Comparison of ENCODE assay signal across 8 cellular contexts in genomic region chr2:207766697-207767460, GRCh38. TPM values are rescaled to one million over a fixed set of nuclear protein-coding genes. Genes with fewer than 3 reads are reported as not detected.
DNase-seq lines count a peak whose midpoint lies in the region; ATAC-seq and TF ChIP-seq lines count a peak whose summit lies in the region.

No MANE protein-coding gene starts in this region.

- H3K36me3 Mint-ChIP-seq in T-helper 17 cell (ENCODE audit: low read depth) (peaks cover 2% of the 10 kb centered on the region), progenitor cell of endocrine pancreas (ENCODE audit: insufficient read depth) (peaks cover 54% of the 10 kb centered on the region)

- H3K27me3 Mint-ChIP-seq in T-helper 17 cell (peaks cover 35% of the 10 kb centered on the region), progenitor cell of endocrine pancreas (no peaks in the 10 kb centered on the region)

- TF ChIP-seq CTCF in GM12865 (IDR thresholded peaks at IDR 0.05; ENCODE audit: insufficient read depth, low read depth, low read length, missing control alignments): no peak
- peak; percentile 20 for TF ChIP-seq CTCF in progenitor cell of endocrine pancreas (IDR thresholded peaks at IDR 0.05; ENCODE audit: unreplicated experiment)

- ATAC-seq in T-helper 17 cell: no peak
- no peak for ATAC-seq in HG03175 (IDR thresholded peaks at IDR 0.05; ENCODE audit: unreplicated experiment)
- no peak for ATAC-seq in HG03097 (IDR thresholded peaks at IDR 0.05; ENCODE audit: low FRiP score, unreplicated experiment)

- intact Hi-C loops in head of caudate nucleus (cut with DNase I): loop anchor here (5.0 to 10.0 kb wide), 2 partner anchors 208 to 260 kb away; partner anchors contain the start of gene PLEKHM3

- H3K4me1 Mint-ChIP-seq in T-helper 17 cell: peaks cover 23% of the 10 kb centered on the region
- peaks cover 40% of the 10 kb centered on the region for H3K4me1 Mint-ChIP-seq in progenitor cell of endocrine pancreas (ENCODE audit: low read depth)

- H3K4me3 Mint-ChIP-seq in T-helper 17 cell: peak overlapping the region; percentile 93
- H3K4me3 Mint-ChIP-seq in progenitor cell of endocrine pancreas (ENCODE audit: low read depth): peak overlapping the region; percentile 96

- no peaks in the 10 kb centered on the region for H3K9me3 Mint-ChIP-seq in progenitor cell of endocrine pancreas (ENCODE audit: low read depth)

- H3K4me3 ChIP-seq in GM12865 (ENCODE audit: low read depth, low read length): no peak overlapping the region

- peak overlapping the region; percentile 72 for H3K27ac Mint-ChIP-seq in T-helper 17 cell
- H3K27ac Mint-ChIP-seq in progenitor cell of endocrine pancreas: peak overlapping the region; percentile 96

- no peaks in the 10 kb centered on the region for H3K9me3 ChIP-seq in T-helper 17 cell (ENCODE audit: control insufficient read depth, low read length, poor library complexity, severe bottlenecking)

- DNase-seq in GM12865 (ENCODE audit: low read depth) (peak; percentile 7), T-helper 17 cell (no peak), head of caudate nucleus (peak in 25 of 42 donors; percentile 2 to 62 (median 30)), progenitor cell of endocrine pancreas (ENCODE audit: low spot score, unreplicated experiment) (peak; percentile 29), H4 (ENCODE audit: low spot score) (no peak), NCI-H2171 (lab: John Stamatoyannopoulos, UW) (no peak)

RNA-seq across cellular contexts. Expression of gene FZD5, which starts 2.8 kb away (rescaled TPM):
- total RNA-seq in T-helper 17 cell (under 1 TPM; 0.16 to 0.17 TPM), progenitor cell of endocrine pancreas (238 and 247 TPM in 2 replicates)
- 2.3 and 2.8 TPM in 2 replicates for total RNA-seq in H4 (2014; rRNA removed; shearing (Covaris generic))

RNA-seq across cellular contexts. Expression of gene CCNYL1, which starts 55.4 kb away (rescaled TPM):
- total RNA-seq in T-helper 17 cell: 10 to 100 TPM; 12.1 to 14.3 TPM
- 18.8 and 25.4 TPM in 2 replicates for total RNA-seq in progenitor cell of endocrine pancreas
- 1.6 and 3.3 TPM in 2 replicates for total RNA-seq in H4 (2014; rRNA removed; shearing (Covaris generic))

Comparison
In these comparisons a context has a peak if more than half of its experiments do, and no peak if none do; other contexts are left out.
1. DNase-seq: peak in GM12865 (single experiment), head of caudate nucleus (25 of 42) and progenitor cell of endocrine pancreas (single experiment); none in T-helper 17 cell (0 of 3), H4 (single experiment) and NCI-H2171 (single experiment).
2. RNA of gene FZD5, which starts 2.8 kb away (total RNA-seq): 238 to 247 TPM in progenitor cell of endocrine pancreas; 2.3 to 2.8 TPM in H4 and 0.16 to 0.17 TPM in T-helper 17 cell; every median in the first group is over 10 times any median in the second.